Comparison of ENCODE assay signal across 2 cellular contexts in the genomic region with DNA sequence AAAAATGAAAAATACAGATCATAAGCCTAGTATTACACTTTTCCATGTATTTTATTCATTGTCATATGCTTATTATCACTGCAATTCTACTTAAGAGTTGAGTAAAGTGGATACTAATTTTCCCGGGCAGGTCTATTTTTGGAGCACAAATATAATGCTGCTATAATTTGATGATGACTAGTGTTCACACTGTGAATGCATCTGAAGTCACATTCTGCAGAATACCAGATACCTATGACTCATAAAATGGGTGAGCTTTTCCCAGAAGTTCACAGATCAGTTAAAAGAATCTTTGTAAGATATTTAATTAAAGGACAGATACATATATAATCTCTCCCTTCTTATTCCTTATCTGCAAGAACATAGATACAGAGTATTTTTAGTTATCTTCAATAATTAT.
TF ChIP-seq lines count a peak whose summit lies in the region.

No MANE protein-coding gene starts in this region.

TF ChIP-seq in HCT116, 20 proteins besides CTCF, POLR2A, EP300 and RAD21 (continued from another document):
- TF ChIP-seq, protein P1, sequence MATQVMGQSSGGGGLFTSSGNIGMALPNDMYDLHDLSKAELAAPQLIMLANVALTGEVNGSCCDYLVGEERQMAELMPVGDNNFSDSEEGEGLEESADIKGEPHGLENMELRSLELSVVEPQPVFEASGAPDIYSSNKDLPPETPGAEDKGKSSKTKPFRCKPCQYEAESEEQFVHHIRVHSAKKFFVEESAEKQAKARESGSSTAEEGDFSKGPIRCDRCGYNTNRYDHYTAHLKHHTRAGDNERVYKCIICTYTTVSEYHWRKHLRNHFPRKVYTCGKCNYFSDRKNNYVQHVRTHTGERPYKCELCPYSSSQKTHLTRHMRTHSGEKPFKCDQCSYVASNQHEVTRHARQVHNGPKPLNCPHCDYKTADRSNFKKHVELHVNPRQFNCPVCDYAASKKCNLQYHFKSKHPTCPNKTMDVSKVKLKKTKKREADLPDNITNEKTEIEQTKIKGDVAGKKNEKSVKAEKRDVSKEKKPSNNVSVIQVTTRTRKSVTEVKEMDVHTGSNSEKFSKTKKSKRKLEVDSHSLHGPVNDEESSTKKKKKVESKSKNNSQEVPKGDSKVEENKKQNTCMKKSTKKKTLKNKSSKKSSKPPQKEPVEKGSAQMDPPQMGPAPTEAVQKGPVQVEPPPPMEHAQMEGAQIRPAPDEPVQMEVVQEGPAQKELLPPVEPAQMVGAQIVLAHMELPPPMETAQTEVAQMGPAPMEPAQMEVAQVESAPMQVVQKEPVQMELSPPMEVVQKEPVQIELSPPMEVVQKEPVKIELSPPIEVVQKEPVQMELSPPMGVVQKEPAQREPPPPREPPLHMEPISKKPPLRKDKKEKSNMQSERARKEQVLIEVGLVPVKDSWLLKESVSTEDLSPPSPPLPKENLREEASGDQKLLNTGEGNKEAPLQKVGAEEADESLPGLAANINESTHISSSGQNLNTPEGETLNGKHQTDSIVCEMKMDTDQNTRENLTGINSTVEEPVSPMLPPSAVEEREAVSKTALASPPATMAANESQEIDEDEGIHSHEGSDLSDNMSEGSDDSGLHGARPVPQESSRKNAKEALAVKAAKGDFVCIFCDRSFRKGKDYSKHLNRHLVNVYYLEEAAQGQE (IDR thresholded peaks at IDR 0.05; ENCODE audit: low read depth): no peak
- TF ChIP-seq ELF1 (IDR thresholded peaks at IDR 0.05; ENCODE audit: borderline replicate concordance, low read depth): no peak

TF ChIP-seq in SK-N-SH treated with all-trans-retinoic acid at 6 μM for 48 hours, 23 proteins besides CTCF, POLR2A, EP300 and RAD21 (continued from another document):
- TF ChIP-seq, protein P2, sequence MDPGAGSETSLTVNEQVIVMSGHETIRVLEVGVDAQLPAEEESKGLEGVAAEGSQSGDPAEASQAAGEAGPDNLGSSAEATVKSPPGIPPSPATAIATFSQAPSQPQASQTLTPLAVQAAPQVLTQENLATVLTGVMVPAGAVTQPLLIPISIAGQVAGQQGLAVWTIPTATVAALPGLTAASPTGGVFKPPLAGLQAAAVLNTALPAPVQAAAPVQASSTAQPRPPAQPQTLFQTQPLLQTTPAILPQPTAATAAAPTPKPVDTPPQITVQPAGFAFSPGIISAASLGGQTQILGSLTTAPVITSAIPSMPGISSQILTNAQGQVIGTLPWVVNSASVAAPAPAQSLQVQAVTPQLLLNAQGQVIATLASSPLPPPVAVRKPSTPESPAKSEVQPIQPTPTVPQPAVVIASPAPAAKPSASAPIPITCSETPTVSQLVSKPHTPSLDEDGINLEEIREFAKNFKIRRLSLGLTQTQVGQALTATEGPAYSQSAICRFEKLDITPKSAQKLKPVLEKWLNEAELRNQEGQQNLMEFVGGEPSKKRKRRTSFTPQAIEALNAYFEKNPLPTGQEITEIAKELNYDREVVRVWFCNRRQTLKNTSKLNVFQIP (CRISPR knock-in tag; IDR thresholded peaks at IDR 0.05; ENCODE audit: borderline replicate concordance, low read depth): peak; percentile 95; the same call in 1 of the 2 replicates
- TF ChIP-seq ZNF8 (CRISPR knock-in tag; IDR thresholded peaks at IDR 0.05): no peak
- TF ChIP-seq, protein P3, sequence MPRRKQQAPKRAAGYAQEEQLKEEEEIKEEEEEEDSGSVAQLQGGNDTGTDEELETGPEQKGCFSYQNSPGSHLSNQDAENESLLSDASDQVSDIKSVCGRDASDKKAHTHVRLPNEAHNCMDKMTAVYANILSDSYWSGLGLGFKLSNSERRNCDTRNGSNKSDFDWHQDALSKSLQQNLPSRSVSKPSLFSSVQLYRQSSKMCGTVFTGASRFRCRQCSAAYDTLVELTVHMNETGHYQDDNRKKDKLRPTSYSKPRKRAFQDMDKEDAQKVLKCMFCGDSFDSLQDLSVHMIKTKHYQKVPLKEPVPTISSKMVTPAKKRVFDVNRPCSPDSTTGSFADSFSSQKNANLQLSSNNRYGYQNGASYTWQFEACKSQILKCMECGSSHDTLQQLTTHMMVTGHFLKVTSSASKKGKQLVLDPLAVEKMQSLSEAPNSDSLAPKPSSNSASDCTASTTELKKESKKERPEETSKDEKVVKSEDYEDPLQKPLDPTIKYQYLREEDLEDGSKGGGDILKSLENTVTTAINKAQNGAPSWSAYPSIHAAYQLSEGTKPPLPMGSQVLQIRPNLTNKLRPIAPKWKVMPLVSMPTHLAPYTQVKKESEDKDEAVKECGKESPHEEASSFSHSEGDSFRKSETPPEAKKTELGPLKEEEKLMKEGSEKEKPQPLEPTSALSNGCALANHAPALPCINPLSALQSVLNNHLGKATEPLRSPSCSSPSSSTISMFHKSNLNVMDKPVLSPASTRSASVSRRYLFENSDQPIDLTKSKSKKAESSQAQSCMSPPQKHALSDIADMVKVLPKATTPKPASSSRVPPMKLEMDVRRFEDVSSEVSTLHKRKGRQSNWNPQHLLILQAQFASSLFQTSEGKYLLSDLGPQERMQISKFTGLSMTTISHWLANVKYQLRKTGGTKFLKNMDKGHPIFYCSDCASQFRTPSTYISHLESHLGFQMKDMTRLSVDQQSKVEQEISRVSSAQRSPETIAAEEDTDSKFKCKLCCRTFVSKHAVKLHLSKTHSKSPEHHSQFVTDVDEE (CRISPR knock-in tag; IDR thresholded peaks at IDR 0.05): no peak
- no peak for TF ChIP-seq ESRRG (CRISPR knock-in tag; IDR thresholded peaks at IDR 0.05)
- TF ChIP-seq, protein P4, sequence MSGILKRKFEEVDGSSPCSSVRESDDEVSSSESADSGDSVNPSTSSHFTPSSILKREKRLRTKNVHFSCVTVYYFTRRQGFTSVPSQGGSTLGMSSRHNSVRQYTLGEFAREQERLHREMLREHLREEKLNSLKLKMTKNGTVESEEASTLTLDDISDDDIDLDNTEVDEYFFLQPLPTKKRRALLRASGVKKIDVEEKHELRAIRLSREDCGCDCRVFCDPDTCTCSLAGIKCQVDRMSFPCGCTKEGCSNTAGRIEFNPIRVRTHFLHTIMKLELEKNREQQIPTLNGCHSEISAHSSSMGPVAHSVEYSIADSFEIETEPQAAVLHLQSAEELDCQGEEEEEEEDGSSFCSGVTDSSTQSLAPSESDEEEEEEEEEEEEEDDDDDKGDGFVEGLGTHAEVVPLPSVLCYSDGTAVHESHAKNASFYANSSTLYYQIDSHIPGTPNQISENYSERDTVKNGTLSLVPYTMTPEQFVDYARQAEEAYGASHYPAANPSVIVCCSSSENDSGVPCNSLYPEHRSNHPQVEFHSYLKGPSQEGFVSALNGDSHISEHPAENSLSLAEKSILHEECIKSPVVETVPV (CRISPR knock-in tag; IDR thresholded peaks at IDR 0.05): peak; percentile 65; the same call in 1 of the 2 replicates
- TF ChIP-seq ISL1 (CRISPR knock-in tag; IDR thresholded peaks at IDR 0.05): peak; percentile 98
- no peak for TF ChIP-seq ZNF565 (CRISPR knock-in tag; conservative IDR thresholded peaks at IDR 0.05; ENCODE audit: low read depth)
- TF ChIP-seq, protein P5, sequence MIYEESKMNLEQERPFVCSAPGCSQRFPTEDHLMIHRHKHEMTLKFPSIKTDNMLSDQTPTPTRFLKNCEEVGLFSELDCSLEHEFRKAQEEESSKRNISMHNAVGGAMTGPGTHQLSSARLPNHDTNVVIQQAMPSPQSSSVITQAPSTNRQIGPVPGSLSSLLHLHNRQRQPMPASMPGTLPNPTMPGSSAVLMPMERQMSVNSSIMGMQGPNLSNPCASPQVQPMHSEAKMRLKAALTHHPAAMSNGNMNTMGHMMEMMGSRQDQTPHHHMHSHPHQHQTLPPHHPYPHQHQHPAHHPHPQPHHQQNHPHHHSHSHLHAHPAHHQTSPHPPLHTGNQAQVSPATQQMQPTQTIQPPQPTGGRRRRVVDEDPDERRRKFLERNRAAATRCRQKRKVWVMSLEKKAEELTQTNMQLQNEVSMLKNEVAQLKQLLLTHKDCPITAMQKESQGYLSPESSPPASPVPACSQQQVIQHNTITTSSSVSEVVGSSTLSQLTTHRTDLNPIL (CRISPR knock-in tag; IDR thresholded peaks at IDR 0.05; ENCODE audit: low read depth): peak; percentile 96
- TF ChIP-seq OSR1 (CRISPR knock-in tag; IDR thresholded peaks at IDR 0.05): no peak
- TF ChIP-seq SNAI2 (CRISPR knock-in tag; IDR thresholded peaks at IDR 0.05): peak; percentile 92
